23 cellular contexts compared by ENCODE assay signal in the genomic region with DNA sequence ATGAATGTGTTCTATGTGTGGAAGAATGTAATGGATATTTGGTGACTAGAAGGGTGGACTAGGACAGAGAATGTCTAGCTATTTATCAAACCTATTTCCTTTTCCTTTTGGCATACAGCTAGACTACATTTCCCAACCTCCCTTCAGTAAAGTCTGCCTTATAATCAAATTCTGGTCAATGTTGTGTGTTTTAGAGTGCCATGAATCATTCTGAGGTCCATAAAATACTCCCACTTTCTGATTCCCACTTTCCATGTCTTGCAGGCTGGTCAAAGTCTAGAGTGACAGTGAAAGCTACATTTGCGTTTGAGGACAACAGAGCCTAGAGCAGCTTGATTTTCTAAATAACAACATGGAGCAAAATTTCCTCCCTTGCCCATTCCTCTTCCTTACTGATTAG.
DNase-seq lines count a peak whose midpoint lies in the region; ATAC-seq, FAIRE-seq and TF ChIP-seq lines count a peak whose summit lies in the region.
"Had no signal": no experiment of that assay in that cellular context is flagged by ENCODE, and none has a peak within 500 bp of the region (broad histone marks: within the 10 kb centered on the region; RNA-seq: fewer than 3 reads in every experiment).

No MANE protein-coding gene starts in this region.

- no peaks in the 10 kb centered on the region for H3K9me3 Mint-ChIP-seq in Calu3 (ENCODE audit: low read depth, unreplicated experiment)

- intact Hi-C loops in mucosa of descending colon (cut with DNase I, micrococcal nuclease), result no loop called here
- intact Hi-C loops in Calu3 (cut with micrococcal nuclease; ENCODE audit: unreplicated experiment), result no loop called here

- no peaks in the 10 kb centered on the region for H3K27me3 Mint-ChIP-seq in Calu3 (ENCODE audit: unreplicated experiment)
- H3K27me3 Mint-ChIP-seq: CD4-positive, CD25-positive, alpha-beta regulatory T cell had no signal

- FAIRE-seq in small intestine (lab: Jason Lieb, UNC), result no peak
- FAIRE-seq: A204.1, D721Med, G401.6, GM12891, GM19239 had no signal

- H3K9me2 ChIP-seq in hepatocyte (replicated peaks; ENCODE audit: insufficient read depth), result no peaks in the 10 kb centered on the region

- H3K4me2 ChIP-seq in hepatocyte, result no peak overlapping the region
- H3K4me2 ChIP-seq: BLaER1 had no signal

- TF ChIP-seq CTCF in hepatocyte (IDR thresholded peaks at IDR 0.05; ENCODE audit: poor library complexity) (no peak), mucosa of descending colon (IDR thresholded peaks at IDR 0.05) (no peak), Calu3 (IDR thresholded peaks at IDR 0.05; ENCODE audit: unreplicated experiment) (no peak)

- peak; percentile 89 for ATAC-seq in mucosa of descending colon

- H4K20me1 ChIP-seq in hepatocyte (ENCODE audit: insufficient read depth, poor library complexity, severe bottlenecking), result no peaks in the 10 kb centered on the region
- H4K20me1 ChIP-seq: BLaER1 had no signal

- H3K4me1 Mint-ChIP-seq in Calu3 (ENCODE audit: low read depth, unreplicated experiment), result no peaks in the 10 kb centered on the region
- H3K4me1 Mint-ChIP-seq: CD14-positive monocyte; CD4-positive, alpha-beta memory T cell; CD4-positive, CD25-positive, alpha-beta regulatory T cell; CD8-positive, alpha-beta memory T cell had no signal

- H3K9me3 ChIP-seq in hepatocyte (ENCODE audit: low read depth) (no peaks in the 10 kb centered on the region), mucosa of descending colon (no peaks in the 10 kb centered on the region), small intestine (ENCODE audit: control insufficient read depth, low read depth) (no peaks in the 10 kb centered on the region)
- H3K9me3 ChIP-seq: BE2C, BLaER1 had no signal

- H3K27me3 ChIP-seq in hepatocyte, result no peaks in the 10 kb centered on the region
- H3K27me3 ChIP-seq in small intestine (ENCODE audit: control insufficient read depth in 2 of 2, insufficient read depth in 2 of 2, low read length in 2 of 2), result no peaks in the 10 kb centered on the region
- H3K27me3 ChIP-seq: BE2C, BLaER1 had no signal

- no peaks in the 10 kb centered on the region for H3K36me3 ChIP-seq in hepatocyte (replicated peaks; ENCODE audit: insufficient read depth, low read depth)
- H3K36me3 ChIP-seq in mucosa of descending colon (ENCODE audit: low read depth), result no peaks in the 10 kb centered on the region
- H3K36me3 ChIP-seq in small intestine (ENCODE audit: control insufficient read depth in 2 of 2, insufficient read depth in 2 of 2, low read length in 2 of 2), result no peaks in the 10 kb centered on the region
- H3K36me3 ChIP-seq: BE2C, BLaER1 had no signal

- no peak overlapping the region for H3K4me3 ChIP-seq in hepatocyte
- no peak overlapping the region for H3K4me3 ChIP-seq in mucosa of descending colon
- no peak overlapping the region for H3K4me3 ChIP-seq in small intestine (ENCODE audit: low read depth in 1 of 2, low read length in 2 of 2)
- H3K4me3 ChIP-seq: BLaER1 had no signal

- H2AFZ ChIP-seq in hepatocyte, result no peak overlapping the region

- DNase-seq in hepatocyte (ENCODE audit: low spot score) (peak; percentile 5), mucosa of descending colon (no peak), small intestine (peak; percentile 8), T1000 (lab: John Stamatoyannopoulos, UW) (no peak), Calu3 (no peak), T-helper 2 cell (no peak)
- DNase-seq: 8988T; ACHN; BE2C; C1 segment of cervical spinal cord; CD4-positive, alpha-beta memory T cell; CD4-positive, CD25-positive, alpha-beta regulatory T cell; CD8-positive, alpha-beta memory T cell; COR-L47; DMS79 treated with DMSO at 0.1 percent for 48 hours; GF-D8 had no signal

- no peak overlapping the region for H3K27ac Mint-ChIP-seq in Calu3 (ENCODE audit: unreplicated experiment)
- H3K27ac Mint-ChIP-seq: CD14-positive monocyte; CD4-positive, alpha-beta memory T cell; CD4-positive, CD25-positive, alpha-beta regulatory T cell; CD8-positive, alpha-beta memory T cell had no signal

- H3K79me2 ChIP-seq in hepatocyte, result no peaks in the 10 kb centered on the region

- CTCF ChIA-PET in Calu3 (lab: Charles Lee), result no interaction called here

- 78% methylated on average over 1 of the region's 1 CpG for WGBS in hepatocyte (ENCODE audit: low lambda C conversion rate, missing lambda C conversion rate)
- 26 to 73% (median 45%) methylated on average over 1 of the region's 1 CpG for WGBS in small intestine, 3 donors

- BruUV-seq in Calu3 (replicated peaks; lab: Mats Ljungman, UMichigan), result no TSS peak

- H3K36me3 Mint-ChIP-seq in Calu3 (ENCODE audit: insufficient read depth, unreplicated experiment), result no peaks in the 10 kb centered on the region
- H3K36me3 Mint-ChIP-seq: CD14-positive monocyte; CD4-positive, alpha-beta memory T cell; CD4-positive, CD25-positive, alpha-beta regulatory T cell; CD8-positive, alpha-beta memory T cell had no signal

- H3K27ac ChIP-seq in hepatocyte (no peak overlapping the region), small intestine (ENCODE audit: low read depth in 1 of 2, low read length in 1 of 2) (no peak overlapping the region)
- H3K27ac ChIP-seq: BLaER1 had no signal

- no peaks in the 10 kb centered on the region for H3K4me1 ChIP-seq in hepatocyte (ENCODE audit: insufficient read depth)
- no peaks in the 10 kb centered on the region for H3K4me1 ChIP-seq in mucosa of descending colon (ENCODE audit: low read depth)
- H3K4me1 ChIP-seq in small intestine (ENCODE audit: control insufficient read depth in 2 of 2, insufficient read depth in 1 of 2, low read depth in 1 of 2, low read length in 1 of 2), result no peaks in the 10 kb centered on the region
- H3K4me1 ChIP-seq: BE2C, BLaER1 had no signal

- no peak overlapping the region for H3K4me3 Mint-ChIP-seq in Calu3 (ENCODE audit: low read depth, unreplicated experiment)
- H3K4me3 Mint-ChIP-seq: CD14-positive monocyte; CD4-positive, alpha-beta memory T cell; CD4-positive, CD25-positive, alpha-beta regulatory T cell; CD8-positive, alpha-beta memory T cell had no signal

Comparison
In these comparisons a context has a peak if more than half of its experiments do, and no peak if none do; other contexts are left out.
1. DNase-seq: peak in hepatocyte (single experiment) and small intestine (single experiment); none in mucosa of descending colon (0 of 3), T1000 (single experiment), Calu3 (single experiment) and T-helper 2 cell (0 of 5).